9 cellular contexts compared by ENCODE assay signal in genomic region chr12:119115296-119115905, GRCh38.
DNase-seq lines count a peak whose midpoint lies in the region; ATAC-seq and TF ChIP-seq lines count a peak whose summit lies in the region.
"Had no signal": no experiment of that assay in that cellular context is flagged by ENCODE, and none has a peak within 500 bp of the region (broad histone marks: within the 10 kb centered on the region; RNA-seq: fewer than 3 reads in every experiment).

No MANE protein-coding gene starts in this region.

- H3K4me1 ChIP-seq in cardiac muscle cell (ENCODE audit: low read depth), result peaks cover 8% of the 10 kb centered on the region

- DNase-seq in AML-193 (lab: John Stamatoyannopoulos, UW) (peak; percentile 13 to 37), GM03348 (ENCODE audit: low spot score) (peak; percentile 81), NCI-H1930 (lab: John Stamatoyannopoulos, UW) (peak; percentile 14 to 16), cardiac muscle cell (ENCODE audit: low read depth in 1 of 2, low spot score in 1 of 2) (peak; percentile 62 to 81), sciatic nerve (ENCODE audit: low spot score) (no peak)
- DNase-seq in activated CD4-positive, alpha-beta T cell treated with anti-CD3 and anti-CD28 coated beads, Interleukin-2, amount 50 U/mL, for 48 hours, result peak; percentile 12 to 13
- DNase-seq: left cardiac atrium had no signal

- no peaks in the 10 kb centered on the region for H3K9me3 ChIP-seq in cardiac muscle cell (ENCODE audit: low read depth)

- H3K27me3 ChIP-seq in cardiac muscle cell, result no peaks in the 10 kb centered on the region

- ATAC-seq in sciatic nerve, result peak; percentile 41
- ATAC-seq in HG03571 (IDR thresholded peaks at IDR 0.05; ENCODE audit: unreplicated experiment), result no peak
- ATAC-seq in HG03342 (IDR thresholded peaks at IDR 0.05; ENCODE audit: unreplicated experiment), result no peak

- no peaks in the 10 kb centered on the region for H3K36me3 ChIP-seq in cardiac muscle cell

- peak; percentile 87 for TF ChIP-seq CTCF in cardiac muscle cell (IDR thresholded peaks at IDR 0.05; ENCODE audit: low read depth, low read length)

- no peak overlapping the region for H3K27ac ChIP-seq in cardiac muscle cell

- H3K4me3 ChIP-seq in cardiac muscle cell, result no peak overlapping the region

- intact Hi-C loops in sciatic nerve (cut with DNase I), result no loop called here
